Comparison of ENCODE assay signal across 8 cellular contexts in the genomic region with DNA sequence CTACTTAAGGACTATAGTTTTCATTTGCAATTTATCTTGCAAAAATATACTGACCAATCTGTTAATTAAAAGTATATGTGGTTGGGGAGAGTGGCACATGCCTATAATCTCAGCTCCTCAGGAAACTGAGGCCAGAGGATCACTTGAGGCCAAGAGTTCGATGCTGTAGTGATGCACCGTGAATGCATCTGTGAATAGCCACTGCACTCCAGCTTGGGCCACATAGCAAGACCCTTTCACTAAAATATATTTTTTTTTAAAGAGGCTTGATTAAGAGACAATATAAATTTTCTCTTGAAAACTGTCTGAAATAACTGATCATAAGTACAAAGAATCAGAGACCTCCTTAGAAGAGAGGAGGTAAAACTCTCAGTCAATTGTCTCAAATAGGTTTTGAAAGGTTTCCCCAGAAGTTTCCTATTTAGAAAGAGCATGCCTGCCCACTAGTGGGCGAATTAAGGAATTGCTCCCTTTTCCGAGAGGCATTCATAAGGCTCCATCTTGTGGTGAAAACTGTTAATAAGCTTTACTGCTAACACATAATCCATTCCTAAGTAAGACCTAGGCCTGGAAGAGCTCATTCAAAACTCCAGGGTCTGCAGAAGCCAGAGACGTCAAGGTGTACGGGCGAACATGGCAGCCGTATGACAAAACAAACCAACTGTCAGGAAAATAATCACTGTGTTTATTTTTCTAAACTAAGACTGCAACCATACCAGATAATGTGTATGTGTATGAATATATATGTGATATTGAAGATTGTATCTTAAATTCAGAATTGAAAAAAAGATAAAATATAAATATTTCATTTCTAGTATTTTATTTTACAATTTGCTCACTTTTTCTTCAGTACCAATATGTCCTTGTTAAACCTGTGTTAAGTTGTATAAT. TPM values are rescaled to one million over a fixed set of nuclear protein-coding genes. Genes with fewer than 3 reads are reported as not detected.
DNase-seq lines count a peak whose midpoint lies in the region; ATAC-seq and TF ChIP-seq lines count a peak whose summit lies in the region.

No MANE protein-coding gene starts in this region.

- no peak overlapping the region for H3K4me3 Mint-ChIP-seq in activated CD4-positive, alpha-beta T cell treated with anti-CD3 and anti-CD28 coated beads for 36 hours

- POLR2A ChIA-PET in activated CD4-positive, alpha-beta T cell treated with anti-CD3 and anti-CD28 coated beads for 36 hours (lab: Charles Lee): interaction anchor here (0.6 kb wide), 2 partner anchors 90 to 193 kb away, joined by 3 read pairs; no protein-coding TSS in a partner anchor

- H3K36me3 Mint-ChIP-seq in activated CD4-positive, alpha-beta T cell treated with anti-CD3 and anti-CD28 coated beads for 36 hours (ENCODE audit: low read depth): no peaks in the 10 kb centered on the region

- in situ Hi-C loops in Caki2 (cut with HindIII; ENCODE audit: low pct_unique_long_range_greater_than_20kb, low sequenced_read_pairs): no loop called here

- CTCF ChIA-PET in activated CD4-positive, alpha-beta T cell treated with anti-CD3 and anti-CD28 coated beads for 36 hours (lab: Charles Lee): interaction anchor here (0.5 to 5.7 kb wide), 80 partner anchors 9 to 1561 kb away, joined by 3 to 247 read pairs (median 4); a partner anchor contains a TSS

- no peaks in the 10 kb centered on the region for H3K4me1 Mint-ChIP-seq in activated CD4-positive, alpha-beta T cell treated with anti-CD3 and anti-CD28 coated beads for 36 hours

- no peak overlapping the region for H3K27ac Mint-ChIP-seq in activated CD4-positive, alpha-beta T cell treated with anti-CD3 and anti-CD28 coated beads for 36 hours

- no peak overlapping the region for H3K4me3 ChIP-seq in dorsolateral prefrontal cortex

- intact Hi-C loops in activated CD4-positive, alpha-beta T cell treated with anti-CD3 and anti-CD28 coated beads for 36 hours (cut with DNase I, micrococcal nuclease): loop anchor here (1.0 to 10.0 kb wide), 12 partner anchors 207 to 1238 kb away; no protein-coding TSS in a partner anchor
- intact Hi-C loops in dorsolateral prefrontal cortex (cut with DNase I): loop anchor here (1.0 to 5.0 kb wide), 3 partner anchors 203 to 363 kb away; no protein-coding TSS in a partner anchor

- H3K27me3 ChIP-seq in dorsolateral prefrontal cortex: no peaks in the 10 kb centered on the region

- H3K9me3 Mint-ChIP-seq in activated CD4-positive, alpha-beta T cell treated with anti-CD3 and anti-CD28 coated beads for 36 hours (ENCODE audit: low read depth): no peaks in the 10 kb centered on the region

- peak overlapping the region in 52 of 59 donors; percentile 2 to 86 (median 62) for H3K27ac ChIP-seq in dorsolateral prefrontal cortex

- TF ChIP-seq CTCF in dorsolateral prefrontal cortex (IDR thresholded peaks at IDR 0.05 in 54 of 56, conservative IDR thresholded peaks at IDR 0.05 in 2 of 56; ENCODE audit: low read depth in 1 of 56, partially characterized antibody in 56 of 56): peak; percentile 98 to 100 (median 100)

- peak; percentile 59 for DNase-seq in Caki2 (ENCODE audit: low read depth)
- peak; percentile 64 for DNase-seq in NCI-H524 treated with DMSO at 0.1 percent for 48 hours (lab: John Stamatoyannopoulos, UW)
- DNase-seq in activated CD4-positive, alpha-beta T cell treated with anti-CD3 and anti-CD28 coated beads for 36 hours: peak; percentile 70
- DNase-seq in dorsolateral prefrontal cortex: peak in 4 of 10 donors; percentile 46 to 67 (median 50)
- peak; percentile 95 for DNase-seq in medulla oblongata (ENCODE audit: extremely low spot score)
- peak; percentile 10 to 11 for DNase-seq in stimulated activated CD8-positive, alpha-beta memory T cell treated with anti-CD3 and anti-CD28 coated beads, Interleukin-4, amount 100 ng/mL, for 4 hours (ENCODE audit: low read depth in 2 of 2, low spot score in 1 of 2)

- peaks cover 2% of the 10 kb centered on the region for H3K27me3 Mint-ChIP-seq in activated CD4-positive, alpha-beta T cell treated with anti-CD3 and anti-CD28 coated beads for 36 hours

- ATAC-seq in GM19463 (IDR thresholded peaks at IDR 0.05; ENCODE audit: unreplicated experiment) (peak; percentile 89), HG03521 (IDR thresholded peaks at IDR 0.05; ENCODE audit: unreplicated experiment) (peak; percentile 82)
- peak; percentile 89 for ATAC-seq in activated CD4-positive, alpha-beta T cell treated with anti-CD3 and anti-CD28 coated beads for 36 hours

RNA-seq across cellular contexts. Expression of a gene that starts 6.8 kb away (rescaled TPM):
- not detected in 2 replicates for total RNA-seq in Caki2 (2014; rRNA removed; shearing (Covaris generic); ENCODE audit: low replicate concordance)
- total RNA-seq in activated CD4-positive, alpha-beta T cell treated with anti-CD3 and anti-CD28 coated beads for 36 hours: not detected
- not detected for total RNA-seq in dorsolateral prefrontal cortex

RNA-seq across cellular contexts. Expression of a gene that starts 31.8 kb away (rescaled TPM):
- total RNA-seq in Caki2 (2014; rRNA removed; shearing (Covaris generic); ENCODE audit: low replicate concordance): not detected in 2 replicates
- total RNA-seq in activated CD4-positive, alpha-beta T cell treated with anti-CD3 and anti-CD28 coated beads for 36 hours: not detected
- total RNA-seq in dorsolateral prefrontal cortex: not detected

RNA-seq across cellular contexts. Expression of a gene that starts 48.2 kb away (rescaled TPM):
- 107 and 161 TPM in 2 replicates for total RNA-seq in Caki2 (2014; rRNA removed; shearing (Covaris generic); ENCODE audit: low replicate concordance)
- total RNA-seq in activated CD4-positive, alpha-beta T cell treated with anti-CD3 and anti-CD28 coated beads for 36 hours: 100 to 1,000 TPM; 176 to 219 TPM
- 100 to 1,000 TPM in 10 of 120 experiments, 10 to 100 TPM in 110; 60.1 to 106 (median 86.5) TPM for total RNA-seq in dorsolateral prefrontal cortex
